ENCODE assay signal across 8 cellular contexts in the genomic region with DNA sequence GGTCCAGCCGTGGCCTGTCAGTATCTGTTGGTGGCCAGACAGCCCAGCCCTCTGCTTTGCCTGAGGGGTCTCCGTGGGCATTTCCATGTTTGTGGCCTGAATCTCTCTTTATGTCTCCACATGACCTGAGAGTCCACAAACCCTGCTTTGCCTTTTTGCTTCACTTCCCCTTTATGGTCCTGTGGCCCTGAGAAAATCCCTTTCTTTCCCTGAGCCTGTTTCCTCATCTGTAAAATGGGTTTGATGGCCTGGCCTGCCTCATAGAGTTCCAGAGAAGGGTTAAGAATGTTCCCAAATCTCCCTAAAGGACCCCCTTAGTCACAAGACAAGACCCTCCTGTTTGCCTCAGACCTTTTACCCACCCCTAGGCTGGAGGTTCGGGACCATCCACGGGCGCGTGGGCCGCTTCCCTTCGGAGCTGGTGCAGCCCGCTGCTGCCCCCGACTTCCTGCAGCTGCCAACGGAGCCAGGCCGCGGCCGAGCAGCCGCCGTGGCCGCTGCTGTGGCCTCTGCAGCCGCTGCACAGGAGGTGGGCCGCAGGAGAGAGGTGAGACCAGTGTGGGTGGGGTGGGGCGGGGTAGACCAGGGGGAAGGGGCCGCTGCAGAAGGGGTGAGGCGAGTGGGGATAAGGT. TPM values are rescaled to one million over a fixed set of nuclear protein-coding genes. Genes with fewer than 3 reads are reported as not detected.
DNase-seq lines count a peak whose midpoint lies in the region; ATAC-seq and TF ChIP-seq lines count a peak whose summit lies in the region.

No MANE protein-coding gene starts in this region.

- in situ Hi-C loops in mammary epithelial cell (cut with MboI; ENCODE audit: low sequenced_read_pairs in 2 of 2): no loop called here

- H4K20me1 ChIP-seq in mammary epithelial cell (ENCODE audit: insufficient read depth, low read length): no peaks in the 10 kb centered on the region

- no peak overlapping the region for H3K4me2 ChIP-seq in mammary epithelial cell (ENCODE audit: insufficient read depth, low read depth, low read length)
- peak overlapping the region; percentile 13 for H3K4me2 ChIP-seq in trophoblast cell (ENCODE audit: low read length)

- no peak for TF ChIP-seq CTCF in mammary epithelial cell (conservative IDR thresholded peaks at IDR 0.05 in 1 of 2, IDR thresholded peaks at IDR 0.05 in 1 of 2; ENCODE audit: extremely low read depth in 1 of 2, insufficient read depth in 1 of 2, low read depth in 1 of 2, low read length in 2 of 2)

- H3K27ac Mint-ChIP-seq in IgD-negative memory B cell: peak overlapping the region in 2 of 3 donors; percentile 19 to 54

- no peaks in the 10 kb centered on the region for H3K79me2 ChIP-seq in mammary epithelial cell (ENCODE audit: insufficient read depth, low read length)
- H3K79me2 ChIP-seq in trophoblast cell (ENCODE audit: control insufficient read depth, insufficient read depth, low read length, poor library complexity): no peaks in the 10 kb centered on the region

- no peaks in the 10 kb centered on the region for H3K9me3 ChIP-seq in ES-I3 (ENCODE audit: control insufficient read depth, insufficient read depth, low read length)
- H3K9me3 ChIP-seq in mammary epithelial cell (replicated peaks; ENCODE audit: insufficient read depth, low read length): no peaks in the 10 kb centered on the region
- H3K9me3 ChIP-seq in trophoblast cell (ENCODE audit: insufficient read depth, low read depth, low read length): no peaks in the 10 kb centered on the region

- H3K4ac ChIP-seq in trophoblast cell (ENCODE audit: low read depth, low read length): no peak overlapping the region

- H3K4me1 Mint-ChIP-seq in IgD-negative memory B cell: peaks cover 0 to 19% (median 18%) of the 10 kb centered on the region in 3 donors

- no peak overlapping the region for H2BK12ac ChIP-seq in trophoblast cell (ENCODE audit: low read length)

- ATAC-seq in HG03135 (IDR thresholded peaks at IDR 0.05; ENCODE audit: unreplicated experiment) (no peak), HG02884 (IDR thresholded peaks at IDR 0.05; ENCODE audit: unreplicated experiment) (no peak)

- H3K27ac ChIP-seq in mammary epithelial cell (ENCODE audit: insufficient read depth, low read depth, low read length) (no peak overlapping the region), trophoblast cell (ENCODE audit: low read depth, low read length) (no peak overlapping the region)

- WGBS in mammary epithelial cell (ENCODE audit: low coverage, missing lambda C conversion rate): 37% methylated on average over 18 of the region's 22 CpGs
- no CpG with 5 or more reads among the region's 22 CpGs for WGBS in trophoblast cell (ENCODE audit: extremely low coverage, insufficient coverage, insufficient read length)

- H2AFZ ChIP-seq in mammary epithelial cell (ENCODE audit: low read depth, low read length) (peak overlapping the region; percentile 82), trophoblast cell (ENCODE audit: insufficient read depth, low read length, poor library complexity) (peak overlapping the region; percentile 72)

- H3K9ac ChIP-seq in ES-I3 (ENCODE audit: low read depth, low read length) (peak overlapping the region; percentile 25; the same call in 1 of the 2 replicates), mammary epithelial cell (ENCODE audit: insufficient read depth, low read length) (no peak overlapping the region), trophoblast cell (ENCODE audit: low read length) (no peak overlapping the region)

- H3K79me1 ChIP-seq in trophoblast cell (ENCODE audit: low read length): peaks cover 6% of the 10 kb centered on the region

- intact Hi-C loops in mammary epithelial cell (cut with micrococcal nuclease): no loop called here

- H2BK5ac ChIP-seq in trophoblast cell (ENCODE audit: low read depth, low read length, poor library complexity): no peak overlapping the region

- H3K36me3 ChIP-seq in ES-I3 (ENCODE audit: insufficient read depth, low read length) (no peaks in the 10 kb centered on the region), mammary epithelial cell (ENCODE audit: insufficient read depth, low read length) (no peaks in the 10 kb centered on the region), trophoblast cell (ENCODE audit: control insufficient read depth in 1 of 2, insufficient read depth in 2 of 2, low read length in 2 of 2) (no peaks in the 10 kb centered on the region)

- H4K12ac ChIP-seq in trophoblast cell (ENCODE audit: low read depth, low read length): no peak overlapping the region

- H3K23ac ChIP-seq in trophoblast cell (ENCODE audit: low read length): no peak overlapping the region

- peak overlapping the region; percentile 54 to 93 (median 83) for H3K4me3 Mint-ChIP-seq in IgD-negative memory B cell

- CTCF ChIA-PET in mammary epithelial cell (lab: Charles Lee; ENCODE audit: low non-redundant PET): no interaction called here

- H4K8ac ChIP-seq in trophoblast cell (ENCODE audit: low read depth, low read length): peak overlapping the region; percentile 15

- H3K4me3 ChIP-seq in mammary epithelial cell (replicated peaks in 1 of 3; ENCODE audit: insufficient read depth in 1 of 3, low read depth in 2 of 3, low read length in 3 of 3): no peak overlapping the region
- H3K4me3 ChIP-seq in trophoblast cell (ENCODE audit: low read depth, low read length): no peak overlapping the region

- H3K27me3 Mint-ChIP-seq in IgD-negative memory B cell: peaks cover 4% of the 10 kb centered on the region

- H3K18ac ChIP-seq in trophoblast cell (ENCODE audit: low read length): no peak overlapping the region

- H3K4me1 ChIP-seq in ES-I3 (ENCODE audit: insufficient read depth, low read length): peaks cover 7% of the 10 kb centered on the region; the same call in 1 of the 2 replicates
- H3K4me1 ChIP-seq in mammary epithelial cell (ENCODE audit: insufficient read depth, low read length): peaks cover 17% of the 10 kb centered on the region
- peaks cover 7 to 8% of the 10 kb centered on the region in 2 experiments for H3K4me1 ChIP-seq in trophoblast cell (ENCODE audit: control insufficient read depth in 1 of 2, insufficient read depth in 2 of 2, low read length in 2 of 2)

- no peaks in the 10 kb centered on the region for H3K27me3 ChIP-seq in mammary epithelial cell (ENCODE audit: insufficient read depth, low read length)
- no peaks in the 10 kb centered on the region for H3K27me3 ChIP-seq in trophoblast cell (ENCODE audit: insufficient read depth, low read length)

- H4K91ac ChIP-seq in trophoblast cell (ENCODE audit: low read depth, low read length): peak overlapping the region; percentile 30

- peaks cover 2% of the 10 kb centered on the region for H3K36me3 Mint-ChIP-seq in IgD-negative memory B cell

- BruUV-seq in mammary epithelial cell (replicated peaks; lab: Mats Ljungman, UMichigan): no TSS peak

- DNase-seq in mammary epithelial cell: no peak
- DNase-seq in trophoblast cell: no peak
- no peak for DNase-seq in SHP77 treated with DMSO at 0.1 percent for 48 hours (lab: John Stamatoyannopoulos, UW)
- no peak for DNase-seq in NCI-H1694 treated with DMSO at 0.1 percent for 48 hours (lab: John Stamatoyannopoulos, UW)

- dilution Hi-C loops in mammary epithelial cell (cut with HindIII; ENCODE audit: low sequenced_read_pairs): no loop called here

- no peaks in the 10 kb centered on the region for H3K9me3 Mint-ChIP-seq in IgD-negative memory B cell

- no peak overlapping the region for H3K14ac ChIP-seq in trophoblast cell (ENCODE audit: low read length)

- no peak overlapping the region for H2AK5ac ChIP-seq in trophoblast cell (ENCODE audit: low read length)

- H2BK120ac ChIP-seq in trophoblast cell (ENCODE audit: insufficient read depth, low read length, poor library complexity): no peak overlapping the region

RNA-seq across cellular contexts. Expression of a gene that starts 26.2 kb away (rescaled TPM):
- polyA plus RNA-seq in IgD-negative memory B cell (144 TPM), mammary epithelial cell (79.1 TPM)
- 100 to 1,000 TPM in 1 of 2 donors, 10 to 100 TPM in 1; 87.7 to 118 TPM for total RNA-seq in mammary epithelial cell
- 150 TPM for polyA minus RNA-seq in mammary epithelial cell
- polyA plus RNA-seq in trophoblast cell (2013): 69.9 and 71.0 TPM in 2 replicates

RNA-seq across cellular contexts. Expression of a gene that starts 48.9 kb away (rescaled TPM):
- polyA plus RNA-seq in IgD-negative memory B cell (0.48 TPM), mammary epithelial cell (0.69 TPM)
- total RNA-seq in mammary epithelial cell: under 1 TPM; 0.67 to 0.87 TPM
- polyA minus RNA-seq in mammary epithelial cell: not detected
- polyA plus RNA-seq in trophoblast cell (2013): 0.43 and 0.56 TPM in 2 replicates
